16 cellular contexts compared by ENCODE assay signal in genomic region chr4:76725039-76725438, GRCh38.
DNase-seq lines count a peak whose midpoint lies in the region; TF ChIP-seq lines count a peak whose summit lies in the region.
"Had no signal": no experiment of that assay in that cellular context is flagged by ENCODE, and none has a peak within 500 bp of the region (broad histone marks: within the 10 kb centered on the region; RNA-seq: fewer than 3 reads in every experiment).

No MANE protein-coding gene starts in this region.

- H3K9me3 ChIP-seq in H9 (ENCODE audit: control insufficient read depth, low read depth, low read length) = no peaks in the 10 kb centered on the region
- no peaks in the 10 kb centered on the region for H3K9me3 ChIP-seq in transverse colon

- no peaks in the 10 kb centered on the region for H3K23me2 ChIP-seq in H9 (ENCODE audit: insufficient read length, low read depth, low read length, poor library complexity, severe bottlenecking)

- no peak overlapping the region for H2BK120ac ChIP-seq in H9 (ENCODE audit: low read depth, low read length, poor library complexity, severe bottlenecking)

- CTCF ChIA-PET in MCF 10A (lab: Yijun Ruan, JAX) = interaction anchor here (1.0 to 4.9 kb wide), 3 partner anchors 8 to 33 kb away, joined by 4 to 26 read pairs (median 6); no protein-coding TSS in a partner anchor

- TF ChIP-seq CTCF in MCF 10A (IDR thresholded peaks at IDR 0.05; ENCODE audit: unreplicated experiment) (no peak), nephron progenitor cell (IDR thresholded peaks at IDR 0.05) (no peak), H9 (conservative IDR thresholded peaks at IDR 0.05) (no peak), transverse colon (IDR thresholded peaks at IDR 0.05) (no peak)

- H3K27me3 Mint-ChIP-seq in MCF 10A (ENCODE audit: insufficient read depth, unreplicated experiment) = no peaks in the 10 kb centered on the region
- H3K27me3 Mint-ChIP-seq in nephron progenitor cell (ENCODE audit: low read depth, poor library complexity) = no peaks in the 10 kb centered on the region
- no peaks in the 10 kb centered on the region for H3K27me3 Mint-ChIP-seq in H9 (ENCODE audit: low read depth)

- no peak overlapping the region for H3K23ac ChIP-seq in H9 (ENCODE audit: insufficient read length, low read depth, low read length)

- H3K36me3 Mint-ChIP-seq in MCF 10A (ENCODE audit: insufficient read depth, unreplicated experiment) (no peaks in the 10 kb centered on the region), nephron progenitor cell (ENCODE audit: low read depth) (peaks cover 91% of the 10 kb centered on the region), H9 (ENCODE audit: insufficient read depth in 1 of 3, low read depth in 3 of 3) (peaks cover 7 to 19% (median 11%) of the 10 kb centered on the region in 3 experiments; a peak in 6 of 7 replicates)

- no peak overlapping the region for H3T11ph ChIP-seq in H9 (ENCODE audit: low read length)

- no peaks in the 10 kb centered on the region for H4K20me1 ChIP-seq in H9 (ENCODE audit: control insufficient read depth, insufficient read depth, insufficient read length)
- H4K20me1 ChIP-seq: BLaER1 treated with 17β-estradiol and CSF1 and Interleukin-3, amounts not matched to agents 10 nM and 100 nM had no signal

- BruUV-seq in MCF 10A (replicated peaks; lab: Mats Ljungman, UMichigan) = no TSS peak

- H3K27ac Mint-ChIP-seq in MCF 10A (ENCODE audit: low read depth, unreplicated experiment) = peak overlapping the region; percentile 28
- no peak overlapping the region for H3K27ac Mint-ChIP-seq in nephron progenitor cell
- H3K27ac Mint-ChIP-seq in H9 = peak overlapping the region in 1 of 3 experiments; percentile 9; a peak in 1 of 7 replicates

- WGBS in H9 (ENCODE audit: extremely low coverage, insufficient read length, low lambda C conversion rate) = no CpG with 5 or more reads among the region's 2 CpGs
- WGBS in transverse colon (ENCODE audit: low coverage in 1 of 2), 2 donors = 68 to 84% methylated on average over 2 of the region's 2 CpGs

- no peak overlapping the region for H3K4me3 ChIP-seq in transverse colon
- H3K4me3 ChIP-seq: BLaER1 treated with 17β-estradiol and CSF1 and Interleukin-3, amounts not matched to agents 10 nM and 100 nM had no signal

- H3K4me1 ChIP-seq in H9 (ENCODE audit: insufficient read depth, low read length) (peaks cover 14% of the 10 kb centered on the region; the same call in 1 of the 2 replicates), transverse colon (peaks cover 0 to 19% (median 2%) of the 10 kb centered on the region in 4 donors)

- no peak overlapping the region for H2BK5ac ChIP-seq in H9 (ENCODE audit: insufficient read length, low read length)

- peak; percentile 14 for DNase-seq in NCI-H1105 treated with DMSO at 0.1 percent for 48 hours (lab: John Stamatoyannopoulos, UW)
- DNase-seq in NCI-H1105 (lab: John Stamatoyannopoulos, UW) = no peak
- peak; percentile 14 for DNase-seq in M059J (ENCODE audit: low read depth)
- DNase-seq in MCF 10A (ENCODE audit: unreplicated experiment) = no peak
- DNase-seq in nephron progenitor cell = no peak
- DNase-seq in activated gamma-delta T cell treated with Interleukin-2 at 50 U/mL for 16 hours = no peak
- no peak for DNase-seq in H9
- no peak for DNase-seq in transverse colon
- DNase-seq: 8988T, DMS153, HCEC 1CT, NCI-H1092 treated with DMSO at 0.1 percent for 48 hours, NCI-H1930, NCI-H226, Right ventricle myocardium superior had no signal

- no peak overlapping the region for H4K5ac ChIP-seq in H9 (ENCODE audit: insufficient read length, low read depth, low read length)

- H3K4me3 Mint-ChIP-seq in MCF 10A (ENCODE audit: unreplicated experiment) (no peak overlapping the region), nephron progenitor cell (peak overlapping the region; percentile 2), H9 (no peak overlapping the region)

- H3K18ac ChIP-seq in H9 (ENCODE audit: insufficient read length, low read depth, low read length) = no peak overlapping the region

- no peak overlapping the region for H3K14ac ChIP-seq in H9 (ENCODE audit: insufficient read depth, low read length)

- H3K4ac ChIP-seq in H9 (ENCODE audit: low read depth, low read length) = no peak overlapping the region

- POLR2A ChIA-PET in MCF 10A (lab: Yijun Ruan, JAX) = interaction anchor here (1.3 to 3.0 kb wide), 2 partner anchors 22 to 36 kb away, joined by 3 to 16 read pairs; no protein-coding TSS in a partner anchor

- H2AFZ ChIP-seq in H9 (ENCODE audit: low read length) = no peak overlapping the region

- H4K91ac ChIP-seq in H9 (ENCODE audit: insufficient read length, low read depth, low read length) = no peak overlapping the region

- TF ChIP-seq POLR2A in transverse colon (IDR thresholded peaks at IDR 0.05) = no peak

- no peak overlapping the region for H2BK15ac ChIP-seq in H9 (ENCODE audit: low read depth, low read length)

- H3K27ac ChIP-seq in H9 (ENCODE audit: insufficient read length, low read depth, low read length) (no peak overlapping the region), transverse colon (no peak overlapping the region)

- H3K79me1 ChIP-seq in H9 (ENCODE audit: insufficient read depth, low read depth, low read length, poor library complexity, severe bottlenecking) = peaks cover 5% of the 10 kb centered on the region

- no peaks in the 10 kb centered on the region for H3K9me3 Mint-ChIP-seq in MCF 10A (ENCODE audit: unreplicated experiment)
- H3K9me3 Mint-ChIP-seq in nephron progenitor cell = peaks cover 4% of the 10 kb centered on the region
- no peaks in the 10 kb centered on the region for H3K9me3 Mint-ChIP-seq in H9

- H3K56ac ChIP-seq in H9 (ENCODE audit: insufficient read length, low read depth, low read length) = no peak overlapping the region

- in situ Hi-C loops in transverse colon (cut with MboI; ENCODE audit: low pct_ligation_motif_present in 1 of 4, low pct_unique_long_range_greater_than_20kb in 1 of 4, low sequenced_read_pairs in 3 of 4) = no loop called here

- H2BK12ac ChIP-seq in H9 (ENCODE audit: insufficient read length, low read depth, low read length) = no peak overlapping the region

- no peak overlapping the region for H2BK20ac ChIP-seq in H9 (ENCODE audit: low read depth, low read length, poor library complexity, severe bottlenecking)

- no peak overlapping the region for H2AK5ac ChIP-seq in H9 (ENCODE audit: insufficient read length, low read length)

- no peak overlapping the region for H3K4me2 ChIP-seq in H9 (ENCODE audit: insufficient read depth, insufficient read length, low read length)

- no peak for TF ChIP-seq EP300 in transverse colon (IDR thresholded peaks at IDR 0.05; ENCODE audit: low read depth)

- no peaks in the 10 kb centered on the region for H3K36me3 ChIP-seq in transverse colon

- intact Hi-C loops in MCF 10A (cut with micrococcal nuclease) (no loop called here), transverse colon (cut with DNase I; ENCODE audit: low total_unique reads) (no loop called here)

- peaks cover 5% of the 10 kb centered on the region; the same call in 1 of the 2 replicates for H3K79me2 ChIP-seq in H9 (ENCODE audit: insufficient read depth, low read length)

- no peaks in the 10 kb centered on the region for H3K27me3 ChIP-seq in H9 (ENCODE audit: insufficient read depth, low read length)
- H3K27me3 ChIP-seq in transverse colon = no peaks in the 10 kb centered on the region

- no peak overlapping the region for H4K8ac ChIP-seq in H9 (replicated peaks; ENCODE audit: insufficient read length, low read depth, low read length)

- H3K9ac ChIP-seq in H9 (ENCODE audit: extremely low read depth, insufficient read length, low read length) = no peak overlapping the region
- H3K9ac ChIP-seq: BLaER1 treated with 17β-estradiol and CSF1 and Interleukin-3, amounts not matched to agents 10 nM and 100 nM had no signal

- H3K4me1 Mint-ChIP-seq in MCF 10A (ENCODE audit: insufficient read depth, unreplicated experiment) = peaks cover 31% of the 10 kb centered on the region
- H3K4me1 Mint-ChIP-seq in nephron progenitor cell = peaks cover 75% of the 10 kb centered on the region
- peaks cover 56 to 58% of the 10 kb centered on the region in 2 experiments for H3K4me1 Mint-ChIP-seq in H9

Comparison
In these comparisons a context has a peak if more than half of its experiments do, and no peak if none do; other contexts are left out.
1. DNase-seq: peak in NCI-H1105 treated with DMSO at 0.1 percent for 48 hours (single experiment) and M059J (single experiment); none in NCI-H1105 (single experiment), MCF 10A (single experiment), nephron progenitor cell (single experiment), activated gamma-delta T cell treated with Interleukin-2 at 50 U/mL for 16 hours (single experiment), H9 (single experiment) and transverse colon (single experiment).